ENCODE assay signal across 8 cellular contexts in genomic region chr22:19986410-19987341, GRCh38. TPM values are rescaled to one million over a fixed set of nuclear protein-coding genes. Genes with fewer than 3 reads are reported as not detected.
DNase-seq lines count a peak whose midpoint lies in the region; ATAC-seq, FAIRE-seq and TF ChIP-seq lines count a peak whose summit lies in the region.

No MANE protein-coding gene starts in this region.

- TF ChIP-seq EP300 in HepG2 (IDR thresholded peaks at IDR 0.05; ENCODE audit: low read depth in 2 of 2, low read length in 2 of 2) (no peak), HepG2 (CRISPR knock-in tag; IDR thresholded peaks at IDR 0.05; ENCODE audit: borderline replicate concordance) (no peak)

- H3K79me2 ChIP-seq in GM23248 (ENCODE audit: insufficient read depth) (no peaks in the 10 kb centered on the region), HepG2 (ENCODE audit: insufficient read depth, low read length) (no peaks in the 10 kb centered on the region)

- peak overlapping the region; percentile 87 for H3K9ac ChIP-seq in BLaER1
- peak overlapping the region; percentile 73 for H3K9ac ChIP-seq in GM23248
- H3K9ac ChIP-seq in HepG2 (ENCODE audit: insufficient read depth, low read depth, low read length), result peak overlapping the region; percentile 71

- in situ Hi-C loops in GM23248 (cut with MboI), result loop anchor here (25.0 kb wide), 1 partner anchor 301 kb away; no protein-coding TSS in a partner anchor
- in situ Hi-C loops in HepG2 (cut with HindIII; ENCODE audit: extremely low pct_ligation_motif_present, low pct_unique_long_range_greater_than_20kb), result no loop called here

- H3K4me1 ChIP-seq in BLaER1 (peaks cover 66% of the 10 kb centered on the region), GM23248 (ENCODE audit: insufficient read depth) (peaks cover 7% of the 10 kb centered on the region), HepG2 (ENCODE audit: insufficient read depth, low read length) (peaks cover 18% of the 10 kb centered on the region)

- no peaks in the 10 kb centered on the region for H3F3A ChIP-seq in GM23248 (ENCODE audit: insufficient read depth)

- H3K27me3 ChIP-seq in BLaER1 (no peaks in the 10 kb centered on the region), GM23248 (replicated peaks; ENCODE audit: insufficient read depth) (no peaks in the 10 kb centered on the region), HepG2 (ENCODE audit: control insufficient read depth in 1 of 2, insufficient read depth in 2 of 2, low read length in 2 of 2) (no peaks in the 10 kb centered on the region)

- H3K4me3 ChIP-seq in BLaER1 (peak overlapping the region; percentile 89), GM23248 (peak overlapping the region; percentile 77), HepG2 (replicated peaks in 1 of 3; ENCODE audit: insufficient read depth in 1 of 3, low read depth in 2 of 3, low read length in 3 of 3) (peak overlapping the region; percentile 63 to 81 (median 72))

- H3K36me3 ChIP-seq in BLaER1 (peaks cover 8% of the 10 kb centered on the region; the same call in 1 of the 2 replicates), GM23248 (ENCODE audit: low read depth) (no peaks in the 10 kb centered on the region), HepG2 (replicated peaks in 1 of 2; ENCODE audit: control insufficient read depth in 1 of 2, insufficient read depth in 2 of 2, low read length in 2 of 2) (peaks cover 0 to 5% of the 10 kb centered on the region in 2 experiments; a peak in 1 of 5 replicates)

- H3K9me2 ChIP-seq in GM23248 (ENCODE audit: insufficient read depth), result no peaks in the 10 kb centered on the region

- intact Hi-C loops in HepG2 (cut with micrococcal nuclease; ENCODE audit: unreplicated experiment), result no loop called here

- 3 to 7% methylated on average over 23 to 62 of the region's 76 CpGs for WGBS in GM23248 (ENCODE audit: low coverage in 1 of 2, low lambda C conversion rate in 2 of 2, missing lambda C conversion rate in 2 of 2), 2 experiments
- 11% methylated on average over 13 of the region's 76 CpGs for WGBS in HepG2 (ENCODE audit: low lambda C conversion rate)

- H3K9me3 ChIP-seq in BLaER1 (no peaks in the 10 kb centered on the region), GM23248 (ENCODE audit: low read depth) (no peaks in the 10 kb centered on the region), HepG2 (ENCODE audit: low read length) (no peaks in the 10 kb centered on the region)

- TF ChIP-seq CTCF in HepG2 (CRISPR knock-in tag; IDR thresholded peaks at IDR 0.05), result peak; percentile 19; the same call in 1 of the 2 replicates

- H2AFZ ChIP-seq in GM23248, result peak overlapping the region; percentile 82
- H2AFZ ChIP-seq in HepG2 (ENCODE audit: low read length), result no peak overlapping the region

- peak; percentile 89 for ATAC-seq in HepG2
- ATAC-seq in GM18870 (IDR thresholded peaks at IDR 0.05; ENCODE audit: unreplicated experiment), result no peak

- CTCF ChIA-PET in HepG2 (lab: Yijun Ruan, JAX; ENCODE audit: low intra/inter-chr PET ratio, low total read pairs), result no interaction called here

- peak overlapping the region; percentile 82 for H3K27ac ChIP-seq in BLaER1
- no peak overlapping the region for H3K27ac ChIP-seq in GM23248
- H3K27ac ChIP-seq in HepG2 (ENCODE audit: extremely low read length, insufficient read depth, low read length), result no peak overlapping the region

- H4K20me1 ChIP-seq in BLaER1 (peaks cover 51% of the 10 kb centered on the region), GM23248 (ENCODE audit: insufficient read depth) (no peaks in the 10 kb centered on the region), HepG2 (ENCODE audit: insufficient read depth, low read length) (peaks cover 9% of the 10 kb centered on the region; the same call in 1 of the 2 replicates)

- TF ChIP-seq RAD21 in HepG2 (CRISPR knock-in tag; IDR thresholded peaks at IDR 0.05), result 0 out of 2 replicates have a peak, but pooled peaks have one; percentile 24

- H3K4me2 ChIP-seq in BLaER1 (peak overlapping the region; percentile 98), GM23248 (ENCODE audit: unreplicated experiment) (peak overlapping the region; percentile 89), HepG2 (ENCODE audit: low read depth, low read length) (peak overlapping the region; percentile 91)

- peak in 1 of 2 experiments; percentile 59; a peak in 1 of 4 replicates for TF ChIP-seq POLR2A in HepG2 (IDR thresholded peaks at IDR 0.05; ENCODE audit: insufficient read depth in 1 of 2, low read depth in 2 of 2, low read length in 2 of 2)

- POLR2A ChIA-PET in HepG2 (lab: Yijun Ruan, JAX), result interaction anchor here (1.1 to 1.5 kb wide), 2 partner anchors 13 to 27 kb away, joined by 3 to 5 read pairs; no protein-coding TSS in a partner anchor

- DNase-seq in GM23248 (peak; percentile 93), NCI-H2227 treated with DMSO at 0.1 percent for 48 hours (lab: John Stamatoyannopoulos, UW) (peak; percentile 79), dermis blood vessel endothelial cell (peak; percentile 87), HepG2 (ENCODE audit: low spot score) (peak; percentile 42)
- peak; percentile 51 for DNase-seq in activated CD4-positive, alpha-beta T cell treated with anti-CD3 and anti-CD28 coated beads, Interleukin-2, amount 50 U/mL, for 1 hour
- DNase-seq in stimulated activated CD4-positive, alpha-beta T cell treated with anti-CD3 and anti-CD28 coated beads, Interleukin-2, amount 100 ng/mL, for 48 hours, result peak; percentile 49 to 65

- BruUV-seq in HepG2 (replicated peaks; lab: Mats Ljungman, UMichigan), result TSS peak; percentile 60

- no peak for FAIRE-seq in HepG2 (lab: Jason Lieb, UNC)

RNA-seq across cellular contexts. Expression of gene ARVCF, which starts 29.9 kb away (rescaled TPM):
- 4.0 and 7.5 TPM in 2 replicates for total RNA-seq in GM23248 (2014; rRNA removed; shearing (Covaris generic))
- 1.1 and 1.2 TPM in 2 replicates for polyA plus RNA-seq in GM23248 (2016; fragmentation: Nextera tagmentation; extraction: Ambion mirVana)
- 123 and 288 TPM in 2 replicates for total RNA-seq in dermis blood vessel endothelial cell
- 10.4 and 17.7 TPM in 2 replicates for total RNA-seq in HepG2 (2016; rRNA removed; fragmentation: Illumina TruSeq; extraction: Trizol)
- total RNA-seq in HepG2 (2016; cell fraction: cytosol; rRNA removed; fragmentation: Illumina TruSeq; extraction: Trizol; ENCODE audit: low read depth), result 3.9 and 4.0 TPM in 2 replicates
- total RNA-seq in HepG2 (2016; cell fraction: insoluble cytoplasmic fraction; rRNA removed; fragmentation: Illumina TruSeq; extraction: Trizol), result 8.1 and 18.0 TPM in 2 replicates
- total RNA-seq in HepG2 (2016; cell fraction: membrane; rRNA removed; fragmentation: Illumina TruSeq; extraction: Trizol), result 3.8 and 4.0 TPM in 2 replicates
- 20.2 and 20.4 TPM in 2 replicates for total RNA-seq in HepG2 (2016; cell fraction: nucleus; rRNA removed; fragmentation: Illumina TruSeq; extraction: Trizol)
- 16.4 and 23.8 TPM in 2 replicates for polyA plus RNA-seq in HepG2 (2011; rRNA removed)
- polyA plus RNA-seq in HepG2 (2011; cell fraction: cytosol; rRNA removed), result 8.4 and 13.1 TPM in 2 replicates
- polyA plus RNA-seq in HepG2 (2011; cell fraction: nucleus; rRNA removed), result 152 and 182 TPM in 2 replicates
- polyA plus RNA-seq in HepG2 (2012), result 11.1 and 12.4 TPM in 2 replicates
- 0.99 and 1.4 TPM in 2 replicates for polyA plus RNA-seq in HepG2 (2016; cell fraction: cytosol; fragmentation: Illumina TruSeq; extraction: Trizol; ENCODE audit: low read depth)
- 8.5 and 10.9 TPM in 2 replicates for polyA plus RNA-seq in HepG2 (2016; cell fraction: insoluble cytoplasmic fraction; fragmentation: Illumina TruSeq; extraction: Trizol; ENCODE audit: low read depth)
- 2.0 and 2.3 TPM in 2 replicates for polyA plus RNA-seq in HepG2 (2016; cell fraction: membrane; fragmentation: Illumina TruSeq; extraction: Trizol; ENCODE audit: low read depth)
- polyA plus RNA-seq in HepG2 (2016; cell fraction: nucleus; fragmentation: Illumina TruSeq; extraction: Trizol; ENCODE audit: insufficient read depth, low read depth), result 42.2 and 48.6 TPM in 2 replicates
- polyA minus RNA-seq in HepG2 (2011; rRNA and poly(A)+ RNA removed; ENCODE audit: low replicate concordance), result 1.2 and 26.6 TPM in 2 replicates
- 9.2 and 12.0 TPM in 2 replicates for polyA minus RNA-seq in HepG2 (2011; cell fraction: cytosol; rRNA and poly(A)+ RNA removed)
- 28.6 and 29.7 TPM in 2 replicates for polyA minus RNA-seq in HepG2 (2011; cell fraction: nucleus; rRNA and poly(A)+ RNA removed)

RNA-seq across cellular contexts. Expression of gene TANGO2, which starts 34.2 kb away (rescaled TPM):
- total RNA-seq in GM23248 (2014; rRNA removed; shearing (Covaris generic)), result 41.9 and 45.0 TPM in 2 replicates
- polyA plus RNA-seq in GM23248 (2016; fragmentation: Nextera tagmentation; extraction: Ambion mirVana), result 27.3 and 33.5 TPM in 2 replicates
- total RNA-seq in dermis blood vessel endothelial cell, result 86.0 and 93.6 TPM in 2 replicates
- 12.1 and 12.9 TPM in 2 replicates for total RNA-seq in HepG2 (2016; rRNA removed; fragmentation: Illumina TruSeq; extraction: Trizol)
- total RNA-seq in HepG2 (2016; cell fraction: cytosol; rRNA removed; fragmentation: Illumina TruSeq; extraction: Trizol; ENCODE audit: low read depth), result 7.0 and 7.5 TPM in 2 replicates
- total RNA-seq in HepG2 (2016; cell fraction: insoluble cytoplasmic fraction; rRNA removed; fragmentation: Illumina TruSeq; extraction: Trizol), result 11.8 and 12.2 TPM in 2 replicates
- total RNA-seq in HepG2 (2016; cell fraction: membrane; rRNA removed; fragmentation: Illumina TruSeq; extraction: Trizol), result 17.5 and 20.9 TPM in 2 replicates
- 7.2 and 10.6 TPM in 2 replicates for total RNA-seq in HepG2 (2016; cell fraction: nucleus; rRNA removed; fragmentation: Illumina TruSeq; extraction: Trizol)
- polyA plus RNA-seq in HepG2 (2011; rRNA removed), result 14.8 and 20.8 TPM in 2 replicates
- 17.4 and 18.3 TPM in 2 replicates for polyA plus RNA-seq in HepG2 (2011; cell fraction: cytosol; rRNA removed)
- polyA plus RNA-seq in HepG2 (2011; cell fraction: nucleus; rRNA removed), result 24.2 and 25.5 TPM in 2 replicates
- polyA plus RNA-seq in HepG2 (2012), result 5.0 and 9.6 TPM in 2 replicates
- polyA plus RNA-seq in HepG2 (2016; cell fraction: cytosol; fragmentation: Illumina TruSeq; extraction: Trizol; ENCODE audit: low read depth), result 8.1 TPM in 2 replicates
- 10.1 and 14.2 TPM in 2 replicates for polyA plus RNA-seq in HepG2 (2016; cell fraction: insoluble cytoplasmic fraction; fragmentation: Illumina TruSeq; extraction: Trizol; ENCODE audit: low read depth)
- 14.1 and 15.1 TPM in 2 replicates for polyA plus RNA-seq in HepG2 (2016; cell fraction: membrane; fragmentation: Illumina TruSeq; extraction: Trizol; ENCODE audit: low read depth)
- 17.4 and 18.4 TPM in 2 replicates for polyA plus RNA-seq in HepG2 (2016; cell fraction: nucleus; fragmentation: Illumina TruSeq; extraction: Trizol; ENCODE audit: insufficient read depth, low read depth)
- polyA minus RNA-seq in HepG2 (2011; rRNA and poly(A)+ RNA removed; ENCODE audit: low replicate concordance), result 34.8 and 39.9 TPM in 2 replicates
- 9.8 and 10.9 TPM in 2 replicates for polyA minus RNA-seq in HepG2 (2011; cell fraction: cytosol; rRNA and poly(A)+ RNA removed)
- 8.9 and 9.0 TPM in 2 replicates for polyA minus RNA-seq in HepG2 (2011; cell fraction: nucleus; rRNA and poly(A)+ RNA removed)

RNA-seq across cellular contexts. Expression of gene TXNRD2, which starts 45.1 kb away (rescaled TPM):
- 20.1 and 38.4 TPM in 2 replicates for total RNA-seq in GM23248 (2014; rRNA removed; shearing (Covaris generic))
- polyA plus RNA-seq in GM23248 (2016; fragmentation: Nextera tagmentation; extraction: Ambion mirVana), result 24.8 and 25.7 TPM in 2 replicates
- 81.9 and 129 TPM in 2 replicates for total RNA-seq in dermis blood vessel endothelial cell
- total RNA-seq in HepG2 (2016; rRNA removed; fragmentation: Illumina TruSeq; extraction: Trizol), result 16.4 and 18.6 TPM in 2 replicates
- total RNA-seq in HepG2 (2016; cell fraction: cytosol; rRNA removed; fragmentation: Illumina TruSeq; extraction: Trizol; ENCODE audit: low read depth), result 4.6 and 5.3 TPM in 2 replicates
- total RNA-seq in HepG2 (2016; cell fraction: insoluble cytoplasmic fraction; rRNA removed; fragmentation: Illumina TruSeq; extraction: Trizol), result 16.6 and 20.5 TPM in 2 replicates
- total RNA-seq in HepG2 (2016; cell fraction: membrane; rRNA removed; fragmentation: Illumina TruSeq; extraction: Trizol), result 7.4 and 8.1 TPM in 2 replicates
- 17.3 and 19.7 TPM in 2 replicates for total RNA-seq in HepG2 (2016; cell fraction: nucleus; rRNA removed; fragmentation: Illumina TruSeq; extraction: Trizol)
- 17.5 and 23.4 TPM in 2 replicates for polyA plus RNA-seq in HepG2 (2011; rRNA removed)
- 11.8 and 19.6 TPM in 2 replicates for polyA plus RNA-seq in HepG2 (2011; cell fraction: cytosol; rRNA removed)
- 74.7 and 94.3 TPM in 2 replicates for polyA plus RNA-seq in HepG2 (2011; cell fraction: nucleus; rRNA removed)
- 11.2 and 13.2 TPM in 2 replicates for polyA plus RNA-seq in HepG2 (2012)
- polyA plus RNA-seq in HepG2 (2016; cell fraction: cytosol; fragmentation: Illumina TruSeq; extraction: Trizol; ENCODE audit: low read depth), result 3.6 and 4.0 TPM in 2 replicates
- polyA plus RNA-seq in HepG2 (2016; cell fraction: insoluble cytoplasmic fraction; fragmentation: Illumina TruSeq; extraction: Trizol; ENCODE audit: low read depth), result 17.8 and 20.1 TPM in 2 replicates
- 5.9 and 6.5 TPM in 2 replicates for polyA plus RNA-seq in HepG2 (2016; cell fraction: membrane; fragmentation: Illumina TruSeq; extraction: Trizol; ENCODE audit: low read depth)
- 34.4 and 34.7 TPM in 2 replicates for polyA plus RNA-seq in HepG2 (2016; cell fraction: nucleus; fragmentation: Illumina TruSeq; extraction: Trizol; ENCODE audit: insufficient read depth, low read depth)
- polyA minus RNA-seq in HepG2 (2011; rRNA and poly(A)+ RNA removed; ENCODE audit: low replicate concordance), result 28.2 and 29.9 TPM in 2 replicates
- polyA minus RNA-seq in HepG2 (2011; cell fraction: cytosol; rRNA and poly(A)+ RNA removed), result 10.6 and 12.9 TPM in 2 replicates
- polyA minus RNA-seq in HepG2 (2011; cell fraction: nucleus; rRNA and poly(A)+ RNA removed), result 24.5 and 27.3 TPM in 2 replicates

RNA-seq across cellular contexts. Expression of gene COMT, which starts 45.1 kb away (rescaled TPM):
- total RNA-seq in GM23248 (2014; rRNA removed; shearing (Covaris generic)), result 423 and 490 TPM in 2 replicates
- 508 and 537 TPM in 2 replicates for polyA plus RNA-seq in GM23248 (2016; fragmentation: Nextera tagmentation; extraction: Ambion mirVana)
- total RNA-seq in dermis blood vessel endothelial cell, result 551 and 616 TPM in 2 replicates
- total RNA-seq in HepG2 (2016; rRNA removed; fragmentation: Illumina TruSeq; extraction: Trizol), result 144 and 162 TPM in 2 replicates
- 44.0 and 61.5 TPM in 2 replicates for total RNA-seq in HepG2 (2016; cell fraction: cytosol; rRNA removed; fragmentation: Illumina TruSeq; extraction: Trizol; ENCODE audit: low read depth)
- 127 and 167 TPM in 2 replicates for total RNA-seq in HepG2 (2016; cell fraction: insoluble cytoplasmic fraction; rRNA removed; fragmentation: Illumina TruSeq; extraction: Trizol)
- total RNA-seq in HepG2 (2016; cell fraction: membrane; rRNA removed; fragmentation: Illumina TruSeq; extraction: Trizol), result 60.4 and 90.3 TPM in 2 replicates
- total RNA-seq in HepG2 (2016; cell fraction: nucleus; rRNA removed; fragmentation: Illumina TruSeq; extraction: Trizol), result 92.2 and 95.4 TPM in 2 replicates
- 156 and 194 TPM in 2 replicates for polyA plus RNA-seq in HepG2 (2011; rRNA removed)
- polyA plus RNA-seq in HepG2 (2011; cell fraction: cytosol; rRNA removed), result 185 and 260 TPM in 2 replicates
- 192 TPM in 2 replicates for polyA plus RNA-seq in HepG2 (2011; cell fraction: nucleus; rRNA removed)
- polyA plus RNA-seq in HepG2 (2012), result 90.6 and 123 TPM in 2 replicates
- polyA plus RNA-seq in HepG2 (2016; cell fraction: cytosol; fragmentation: Illumina TruSeq; extraction: Trizol; ENCODE audit: low read depth), result 59.9 and 87.6 TPM in 2 replicates
- polyA plus RNA-seq in HepG2 (2016; cell fraction: insoluble cytoplasmic fraction; fragmentation: Illumina TruSeq; extraction: Trizol; ENCODE audit: low read depth), result 139 and 159 TPM in 2 replicates
- 62.3 and 85.6 TPM in 2 replicates for polyA plus RNA-seq in HepG2 (2016; cell fraction: membrane; fragmentation: Illumina TruSeq; extraction: Trizol; ENCODE audit: low read depth)
- polyA plus RNA-seq in HepG2 (2016; cell fraction: nucleus; fragmentation: Illumina TruSeq; extraction: Trizol; ENCODE audit: insufficient read depth, low read depth), result 155 and 158 TPM in 2 replicates
- polyA minus RNA-seq in HepG2 (2011; rRNA and poly(A)+ RNA removed; ENCODE audit: low replicate concordance), result 32.2 and 191 TPM in 2 replicates
- polyA minus RNA-seq in HepG2 (2011; cell fraction: cytosol; rRNA and poly(A)+ RNA removed), result 76.6 and 84.9 TPM in 2 replicates
- 33.6 and 36.1 TPM in 2 replicates for polyA minus RNA-seq in HepG2 (2011; cell fraction: nucleus; rRNA and poly(A)+ RNA removed)

Comparison
In these comparisons a context has a peak if more than half of its experiments do, and no peak if none do; other contexts are left out.
1. DNase-seq: peak in every context shown above with its lines; median percentile 93 in GM23248; 87 in dermis blood vessel endothelial cell; 79 in NCI-H2227 treated with DMSO at 0.1 percent for 48 hours; 57 in stimulated activated CD4-positive, alpha-beta T cell treated with anti-CD3 and anti-CD28 coated beads, Interleukin-2, amount 100 ng/mL, for 48 hours; 51 in activated CD4-positive, alpha-beta T cell treated with anti-CD3 and anti-CD28 coated beads, Interleukin-2, amount 50 U/mL, for 1 hour; 42 in HepG2.